Comparison of ENCODE assay signal across 8 cellular contexts in the genomic region with DNA sequence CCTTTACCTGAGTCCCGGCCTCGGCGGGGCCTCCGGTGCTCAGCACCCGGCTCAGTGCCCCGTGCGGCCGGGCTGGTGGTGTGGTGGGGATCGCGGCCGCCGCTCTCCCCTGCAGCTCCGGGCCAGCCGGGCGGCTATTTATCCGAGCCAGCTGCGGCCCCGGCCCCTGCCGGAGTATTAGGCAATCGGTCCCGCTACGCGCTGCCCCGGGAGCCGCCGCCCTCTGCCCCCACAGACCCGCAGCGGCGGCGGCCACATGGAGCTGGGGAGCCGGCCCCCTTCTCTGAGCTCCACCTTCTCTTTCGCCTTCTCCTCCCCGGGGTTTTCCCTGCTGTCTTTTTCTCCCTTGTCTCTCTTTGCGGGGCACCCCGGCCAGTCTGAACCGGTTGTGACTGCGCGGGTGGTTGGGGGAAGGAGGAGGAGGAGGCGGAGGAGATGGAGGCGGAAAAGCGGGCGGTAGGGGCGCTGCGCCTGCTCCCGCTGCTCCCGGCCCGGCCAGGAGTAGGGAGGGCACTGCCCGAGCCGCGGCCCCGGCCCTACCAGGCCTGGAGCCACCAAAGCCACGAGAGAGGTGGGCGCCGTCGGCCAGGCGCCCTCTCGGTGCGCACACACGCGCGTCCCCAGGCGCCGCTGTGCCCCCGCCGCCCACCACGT. TPM values are rescaled to one million over a fixed set of nuclear protein-coding genes. Genes with fewer than 3 reads are reported as not detected.
A peak's percentile ranks its signal among the peaks of the same experiment; 100 is the strongest.
DNase-seq lines count a peak whose midpoint lies in the region; ATAC-seq, FAIRE-seq and TF ChIP-seq lines count a peak whose summit lies in the region.

A gene with protein sequence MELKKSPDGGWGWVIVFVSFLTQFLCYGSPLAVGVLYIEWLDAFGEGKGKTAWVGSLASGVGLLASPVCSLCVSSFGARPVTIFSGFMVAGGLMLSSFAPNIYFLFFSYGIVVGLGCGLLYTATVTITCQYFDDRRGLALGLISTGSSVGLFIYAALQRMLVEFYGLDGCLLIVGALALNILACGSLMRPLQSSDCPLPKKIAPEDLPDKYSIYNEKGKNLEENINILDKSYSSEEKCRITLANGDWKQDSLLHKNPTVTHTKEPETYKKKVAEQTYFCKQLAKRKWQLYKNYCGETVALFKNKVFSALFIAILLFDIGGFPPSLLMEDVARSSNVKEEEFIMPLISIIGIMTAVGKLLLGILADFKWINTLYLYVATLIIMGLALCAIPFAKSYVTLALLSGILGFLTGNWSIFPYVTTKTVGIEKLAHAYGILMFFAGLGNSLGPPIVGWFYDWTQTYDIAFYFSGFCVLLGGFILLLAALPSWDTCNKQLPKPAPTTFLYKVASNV (minus strand): TSS at position 379 of the 654 bp plus-strand sequence. CDS start 25,559 bp downstream, outside the sequence.

- H3K27me3 ChIP-seq in foreskin keratinocyte (peaks cover 21% of the 10 kb centered on the region), neural progenitor cell (peaks cover 12% of the 10 kb centered on the region)

- H3F3A ChIP-seq in neural progenitor cell (ENCODE audit: low read depth): no peaks in the 10 kb centered on the region

- H3K36me3 Mint-ChIP-seq in neural progenitor cell: peaks cover 7% of the 10 kb centered on the region

- TF ChIP-seq CTCF in foreskin keratinocyte (conservative IDR thresholded peaks at IDR 0.05) (peak; percentile 61), neural progenitor cell (IDR thresholded peaks at IDR 0.05) (peak; percentile 55)

- peaks cover 40% of the 10 kb centered on the region for H3K79me2 ChIP-seq in neural progenitor cell (ENCODE audit: low read depth)

- DNase-seq in AG08395 (ENCODE audit: low spot score): peak; percentile 32
- DNase-seq in GM18507 (ENCODE audit: extremely low spot score, insufficient read length, low read depth): peak; percentile 44
- peak; percentile 33 for DNase-seq in NCI-H1694 treated with DMSO at 0.1 percent for 48 hours (lab: John Stamatoyannopoulos, UW)
- DNase-seq in activated T-cell treated with anti-CD3 and anti-CD28 coated beads for 4 hours: peak; percentile 4
- peak; percentile 32 for DNase-seq in foreskin keratinocyte
- peak; percentile 89 for DNase-seq in neural progenitor cell (ENCODE audit: low spot score)
- DNase-seq in ureter (ENCODE audit: low spot score): peak; percentile 83

- peak within 1 kb of the TSS; percentile 98 for H3K4me2 ChIP-seq in neural progenitor cell

- peak within 1 kb of the TSS; percentile 54 for H3K27ac Mint-ChIP-seq in neural progenitor cell

- peak within 1 kb of the TSS; percentile 92 for H3K4me3 Mint-ChIP-seq in neural progenitor cell

- H3K4me3 ChIP-seq in neural progenitor cell: peak within 1 kb of the TSS; percentile 89

- H3K36me3 ChIP-seq in neural progenitor cell: no peaks in the 10 kb centered on the region

- peaks cover 6% of the 10 kb centered on the region for H3K27me3 Mint-ChIP-seq in neural progenitor cell (ENCODE audit: insufficient read depth, low read depth)

- ATAC-seq in HG02840 (IDR thresholded peaks at IDR 0.05; ENCODE audit: low FRiP score, unreplicated experiment) (peak; percentile 80), foreskin keratinocyte (peak; percentile 90)

- peak within 1 kb of the TSS; percentile 78 for H3K9ac ChIP-seq in neural progenitor cell

- H3K27ac ChIP-seq in foreskin keratinocyte (peak within 1 kb of the TSS; percentile 28), neural progenitor cell (peak within 1 kb of the TSS; percentile 78)

- no peaks in the 10 kb centered on the region for H4K20me1 ChIP-seq in neural progenitor cell (ENCODE audit: low read depth)

- no peaks in the 10 kb centered on the region for H3K9me3 ChIP-seq in neural progenitor cell (ENCODE audit: low read depth)

- H3K4me1 Mint-ChIP-seq in neural progenitor cell: peaks cover 6% of the 10 kb centered on the region

- H3K4me1 ChIP-seq in foreskin keratinocyte (no peaks in the 10 kb centered on the region), neural progenitor cell (peaks cover 8% of the 10 kb centered on the region)

- no peaks in the 10 kb centered on the region for H3K9me3 Mint-ChIP-seq in neural progenitor cell

- no peak for FAIRE-seq in GM18507 (lab: Jason Lieb, UNC)

- peak within 1 kb of the TSS; percentile 96 for H2AFZ ChIP-seq in neural progenitor cell (replicated peaks)

RNA-seq across cellular contexts. Expression of the gene that starts here (rescaled TPM):
- total RNA-seq in foreskin keratinocyte: 7.6 and 21.9 TPM in 2 replicates
- 2.5 and 9.8 TPM in 2 replicates for polyA plus RNA-seq in foreskin keratinocyte
- total RNA-seq in neural progenitor cell (ENCODE audit: low replicate concordance): 39.6 and 48.5 TPM in 2 replicates
- 8.0 TPM for total RNA-seq in ureter

Comparison
In these comparisons a context has a peak if more than half of its experiments do, and no peak if none do; other contexts are left out.
1. Peak in every context shown above with its lines: DNase-seq, ATAC-seq, H3K4me3 ChIP-seq and H3K27ac ChIP-seq.
2. DNase-seq: peak in every context shown above with its lines; median percentile 89 in neural progenitor cell; 83 in ureter; 44 in GM18507; 33 in NCI-H1694 treated with DMSO at 0.1 percent for 48 hours; 32 in AG08395; 32 in foreskin keratinocyte; 4 in activated T-cell treated with anti-CD3 and anti-CD28 coated beads for 4 hours.